ENCODE assay signal across 1 cellular context in the genomic region with DNA sequence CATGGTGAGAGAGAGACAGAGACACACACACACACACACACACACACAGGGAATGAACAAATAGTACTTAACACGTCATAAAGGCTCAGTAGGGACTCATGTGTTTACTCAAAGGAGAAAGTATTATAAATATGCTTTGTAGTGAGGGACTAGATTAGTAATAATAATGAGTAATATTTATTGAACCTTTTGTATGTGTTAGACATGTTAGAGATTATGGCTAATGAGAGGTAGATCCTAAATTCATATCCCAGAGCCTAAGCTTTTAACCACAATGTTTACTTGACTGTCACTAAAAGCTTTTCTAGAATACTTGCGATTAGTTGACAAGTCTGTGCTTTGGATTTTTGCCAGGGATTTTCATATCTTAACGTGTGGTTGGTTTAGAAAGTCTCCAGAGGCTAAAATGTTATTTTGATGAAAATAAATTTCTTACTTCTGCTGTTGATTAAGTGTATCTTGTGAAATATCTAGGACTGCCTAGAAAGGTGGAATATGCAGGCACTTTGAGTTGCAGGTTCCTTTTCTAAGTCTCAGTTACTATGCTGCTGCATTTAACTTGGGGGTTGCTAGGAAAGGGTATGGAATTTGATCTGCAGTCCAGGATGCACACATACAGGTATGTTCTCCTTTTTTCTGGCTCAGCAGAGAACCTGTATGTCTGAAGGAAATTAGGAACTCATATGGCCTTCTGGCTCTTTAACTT.
TF ChIP-seq lines count a peak whose summit lies in the region.

No MANE protein-coding gene starts in this region.

TF ChIP-seq in IMR-90, 13 proteins besides CTCF, POLR2A, EP300 and RAD21 (continued from another document):
- TF ChIP-seq, protein P1, sequence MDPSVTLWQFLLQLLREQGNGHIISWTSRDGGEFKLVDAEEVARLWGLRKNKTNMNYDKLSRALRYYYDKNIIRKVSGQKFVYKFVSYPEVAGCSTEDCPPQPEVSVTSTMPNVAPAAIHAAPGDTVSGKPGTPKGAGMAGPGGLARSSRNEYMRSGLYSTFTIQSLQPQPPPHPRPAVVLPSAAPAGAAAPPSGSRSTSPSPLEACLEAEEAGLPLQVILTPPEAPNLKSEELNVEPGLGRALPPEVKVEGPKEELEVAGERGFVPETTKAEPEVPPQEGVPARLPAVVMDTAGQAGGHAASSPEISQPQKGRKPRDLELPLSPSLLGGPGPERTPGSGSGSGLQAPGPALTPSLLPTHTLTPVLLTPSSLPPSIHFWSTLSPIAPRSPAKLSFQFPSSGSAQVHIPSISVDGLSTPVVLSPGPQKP (IDR thresholded peaks at IDR 0.05; ENCODE audit: borderline replicate concordance, low read depth, low read length), result no peak
